In genomic region chr1:15937146-15937545, GRCh38 we compare ENCODE assay signal across 1 cellular context.
TF ChIP-seq lines count a peak whose summit lies in the region.

No MANE protein-coding gene starts in this region.

TF ChIP-seq in SK-N-SH, 30 proteins besides CTCF, POLR2A, EP300 and RAD21 (continued from another document):
- TF ChIP-seq USF2 (IDR thresholded peaks at IDR 0.05; ENCODE audit: borderline replicate concordance, low read depth, low read length) (no peak), MAX (IDR thresholded peaks at IDR 0.05; ENCODE audit: low read depth) (no peak), TEAD4 (IDR thresholded peaks at IDR 0.05; ENCODE audit: borderline replicate concordance, insufficient read depth) (no peak), RCOR1 (IDR thresholded peaks at IDR 0.05; ENCODE audit: low read length) (no peak), TCF12 (IDR thresholded peaks at IDR 0.05) (no peak), NRF1 (IDR thresholded peaks at IDR 0.05; ENCODE audit: low read depth, low read length) (no peak), ZBTB33 (IDR thresholded peaks at IDR 0.05; ENCODE audit: borderline replicate concordance, low read depth) (no peak), USF1 (IDR thresholded peaks at IDR 0.05; ENCODE audit: borderline replicate concordance, low read depth) (no peak), IRF3 (IDR thresholded peaks at IDR 0.05; ENCODE audit: low read depth, low read length) (no peak)
